Comparison of ENCODE assay signal across 1 cellular context in genomic region chr6:26286168-26286854, GRCh38.
TF ChIP-seq lines count a peak whose summit lies in the region.

No MANE protein-coding gene starts in this region.

TF ChIP-seq in SK-N-SH, 30 proteins besides CTCF, POLR2A, EP300 and RAD21 (continued from another document):
- peak; percentile 25; the same call in 1 of the 2 replicates for TF ChIP-seq ZBTB33 (IDR thresholded peaks at IDR 0.05; ENCODE audit: borderline replicate concordance, low read depth)
- TF ChIP-seq RXRA (IDR thresholded peaks at IDR 0.05; ENCODE audit: borderline replicate concordance, low read depth), result no peak; the same call in 1 of the 2 replicates
- TF ChIP-seq NFIC (IDR thresholded peaks at IDR 0.05; ENCODE audit: borderline replicate concordance), result no peak
- TF ChIP-seq GABPA (IDR thresholded peaks at IDR 0.05; ENCODE audit: low read depth), result no peak
- no peak for TF ChIP-seq REST (IDR thresholded peaks at IDR 0.05; ENCODE audit: low read depth, low read length)
- no peak for TF ChIP-seq EZH2phosphoT487 (IDR thresholded peaks at IDR 0.05; ENCODE audit: borderline replicate concordance, low read depth)
- TF ChIP-seq MXI1 (IDR thresholded peaks at IDR 0.05; ENCODE audit: low read depth, low read length), result no peak
- no peak for TF ChIP-seq ELF1 (IDR thresholded peaks at IDR 0.05)
- no peak for TF ChIP-seq GATA2 (CRISPR knock-in tag; IDR thresholded peaks at IDR 0.05)
- TF ChIP-seq SMC3 (IDR thresholded peaks at IDR 0.05; ENCODE audit: low read depth, low read length), result no peak
